Comparison of ENCODE assay signal across 9 cellular contexts in genomic region chr7:134995239-134996096, GRCh38. TPM values are rescaled to one million over a fixed set of nuclear protein-coding genes. Genes with fewer than 3 reads are reported as not detected.
DNase-seq lines count a peak whose midpoint lies in the region; ATAC-seq and TF ChIP-seq lines count a peak whose summit lies in the region.
"Had no signal": no experiment of that assay in that cellular context is flagged by ENCODE, and none has a peak within 500 bp of the region (broad histone marks: within the 10 kb centered on the region; RNA-seq: fewer than 3 reads in every experiment).

No MANE protein-coding gene starts in this region.

- H3K4me3 ChIP-seq in GM06990 (replicated peaks; ENCODE audit: low read depth, low read length) (peak overlapping the region; percentile 32), hepatocyte (no peak overlapping the region)
- H3K4me3 ChIP-seq: SJSA1 had no signal

- H3K9me3 Mint-ChIP-seq in HFFc6, result no peaks in the 10 kb centered on the region

- peak; percentile 38 for ATAC-seq in GM19438 (IDR thresholded peaks at IDR 0.05; ENCODE audit: low read depth, unreplicated experiment)
- ATAC-seq in HG03175 (IDR thresholded peaks at IDR 0.05; ENCODE audit: unreplicated experiment), result peak; percentile 44

- DNase-seq in GM06990 (ENCODE audit: extremely low read depth, insufficient read length), result peak; percentile 67
- peak; percentile 18 for DNase-seq in hepatocyte (ENCODE audit: low spot score)
- no peak for DNase-seq in NCI-H1092 treated with DMSO at 0.1 percent for 48 hours (lab: John Stamatoyannopoulos, UW)
- DNase-seq in EL, result no peak
- no peak for DNase-seq in HFFc6
- DNase-seq in NCI-H1417 (lab: John Stamatoyannopoulos, UW), result no peak

- H3K79me2 ChIP-seq in hepatocyte, result no peaks in the 10 kb centered on the region

- no peak overlapping the region for H3K4me2 ChIP-seq in hepatocyte

- H4K20me1 ChIP-seq in hepatocyte (ENCODE audit: insufficient read depth, poor library complexity, severe bottlenecking), result no peaks in the 10 kb centered on the region

- peaks cover 64% of the 10 kb centered on the region for H3K4me1 ChIP-seq in hepatocyte (ENCODE audit: insufficient read depth)

- peaks cover 7% of the 10 kb centered on the region for H3K27me3 Mint-ChIP-seq in HFFc6 (ENCODE audit: insufficient read depth)

- H2AFZ ChIP-seq in hepatocyte, result no peak overlapping the region

- H3K27ac Mint-ChIP-seq in HFFc6, result no peak overlapping the region; the same call in 1 of the 2 replicates

- no peaks in the 10 kb centered on the region for H3K9me2 ChIP-seq in hepatocyte (replicated peaks; ENCODE audit: insufficient read depth)

- no peaks in the 10 kb centered on the region for H3K36me3 ChIP-seq in GM06990 (ENCODE audit: control insufficient read depth, insufficient read depth, low read length)
- no peaks in the 10 kb centered on the region for H3K36me3 ChIP-seq in hepatocyte (replicated peaks; ENCODE audit: insufficient read depth, low read depth)

- peaks cover 23% of the 10 kb centered on the region for H3K4me1 Mint-ChIP-seq in HFFc6 (ENCODE audit: low read depth)

- 78% methylated on average over 6 of the region's 6 CpGs for WGBS in hepatocyte (ENCODE audit: low lambda C conversion rate, missing lambda C conversion rate)

- TF ChIP-seq CTCF in GM06990 (IDR thresholded peaks at IDR 0.05; ENCODE audit: insufficient read depth, low read length, poor library complexity, severe bottlenecking) (no peak), hepatocyte (IDR thresholded peaks at IDR 0.05; ENCODE audit: poor library complexity) (no peak), HFFc6 (IDR thresholded peaks at IDR 0.05) (no peak)

- peak overlapping the region; percentile 82 for H3K27ac ChIP-seq in hepatocyte
- H3K27ac ChIP-seq: SJSA1 had no signal

- no peak overlapping the region for H3K4me3 Mint-ChIP-seq in HFFc6

- no peaks in the 10 kb centered on the region for H3K9me3 ChIP-seq in hepatocyte (ENCODE audit: low read depth)
- H3K9me3 ChIP-seq: SJSA1 had no signal

- H3K27me3 ChIP-seq in GM06990 (replicated peaks; ENCODE audit: control insufficient read depth, insufficient read depth, low read length), result no peaks in the 10 kb centered on the region
- H3K27me3 ChIP-seq in hepatocyte, result no peaks in the 10 kb centered on the region
- H3K27me3 ChIP-seq: SJSA1 had no signal

- H3K36me3 Mint-ChIP-seq in HFFc6 (ENCODE audit: low read depth), result peaks cover 16% of the 10 kb centered on the region

RNA-seq across cellular contexts. Expression of gene AGBL3, which starts 9.2 kb away (rescaled TPM):
- total RNA-seq in hepatocyte, result 4.4 and 6.4 TPM in 2 replicates
- 2.3 and 3.4 TPM in 2 replicates for polyA plus RNA-seq in hepatocyte
- under 1 TPM; 0.38 to 0.76 (median 0.68) TPM for total RNA-seq in HFFc6 (2021; fragmentation: NEBNext Ultra II Directional; extraction: Animal tissue kit (Norgen Biotek cat#: 25700))

Comparison
In these comparisons a context has a peak if more than half of its experiments do, and no peak if none do; other contexts are left out.
1. DNase-seq: peak in GM06990 (single experiment) and hepatocyte (single experiment); none in NCI-H1092 treated with DMSO at 0.1 percent for 48 hours (single experiment), EL (single experiment), HFFc6 (single experiment) and NCI-H1417 (0 of 3).